Comparison of ENCODE assay signal across 9 cellular contexts in genomic region chr22:44752285-44753188, GRCh38. TPM values are rescaled to one million over a fixed set of nuclear protein-coding genes. Genes with fewer than 3 reads are reported as not detected.
DNase-seq lines count a peak whose midpoint lies in the region; ATAC-seq and TF ChIP-seq lines count a peak whose summit lies in the region.
"Had no signal": no experiment of that assay in that cellular context is flagged by ENCODE, and none has a peak within 500 bp of the region (broad histone marks: within the 10 kb centered on the region; RNA-seq: fewer than 3 reads in every experiment).

TSS of gene ARHGAP8 (plus strand) at chr22:44752575. CDS start at chr22:44786528, 33,953 bp downstream.

- peaks cover 54% of the 10 kb centered on the region for H3K27me3 Mint-ChIP-seq in activated naive CD8-positive, alpha-beta T cell treated with anti-CD3 and anti-CD28 coated beads, Interleukin-2, amount 10 ng/mL, durations not matched to agents 7 days and 5 days

- no peak for DNase-seq in right cardiac atrium
- no peak for DNase-seq in cardiac septum (ENCODE audit: low spot score)
- DNase-seq in activated naive CD8-positive, alpha-beta T cell treated with anti-CD3 and anti-CD28 coated beads, Interleukin-2, amount 10 ng/mL, durations not matched to agents 7 days and 5 days = no peak
- DNase-seq in left lung = peak in 1 of 2 donors; percentile 81
- no peak for DNase-seq in ureter (ENCODE audit: low spot score)
- no peak for DNase-seq in substantia nigra (lab: John Stamatoyannopoulos, UW)
- DNase-seq in KG1 (lab: John Stamatoyannopoulos, UW) = no peak
- DNase-seq: EL had no signal

- H3K4me1 Mint-ChIP-seq in activated naive CD8-positive, alpha-beta T cell treated with anti-CD3 and anti-CD28 coated beads, Interleukin-2, amount 10 ng/mL, durations not matched to agents 7 days and 5 days = peaks cover 2% of the 10 kb centered on the region

- H3K36me3 Mint-ChIP-seq in activated naive CD8-positive, alpha-beta T cell treated with anti-CD3 and anti-CD28 coated beads, Interleukin-2, amount 10 ng/mL, durations not matched to agents 7 days and 5 days = peaks cover 1% of the 10 kb centered on the region

- H3K4me3 Mint-ChIP-seq in activated naive CD8-positive, alpha-beta T cell treated with anti-CD3 and anti-CD28 coated beads, Interleukin-2, amount 10 ng/mL, durations not matched to agents 7 days and 5 days = peak within 1 kb of the TSS; percentile 71

- H3K9me3 ChIP-seq in right cardiac atrium (ENCODE audit: control insufficient read depth, low read length) (no peaks in the 10 kb centered on the region), left lung (no peaks in the 10 kb centered on the region)

- no peaks in the 10 kb centered on the region for H3K9me3 Mint-ChIP-seq in activated naive CD8-positive, alpha-beta T cell treated with anti-CD3 and anti-CD28 coated beads, Interleukin-2, amount 10 ng/mL, durations not matched to agents 7 days and 5 days

- ATAC-seq in right cardiac atrium (peak in 1 of 2 donors; percentile 28), left lung (peak; percentile 70), HG03342 (IDR thresholded peaks at IDR 0.05; ENCODE audit: unreplicated experiment) (no peak)
- ATAC-seq in activated naive CD8-positive, alpha-beta T cell treated with anti-CD3 and anti-CD28 coated beads, Interleukin-2, amount 10 ng/mL, durations not matched to agents 7 days and 5 days (ENCODE audit: low read depth) = peak; percentile 61

- POLR2A ChIA-PET in activated naive CD8-positive, alpha-beta T cell treated with anti-CD3 and anti-CD28 coated beads, Interleukin-2, amount 10 ng/mL, durations not matched to agents 7 days and 5 days (lab: Charles Lee) = interaction anchor here (0.8 kb wide), 1 partner anchor 53 kb away, joined by 4 read pairs; no protein-coding TSS in a partner anchor

- no peak within 1 kb of the TSS for H3K27ac ChIP-seq in right cardiac atrium (ENCODE audit: low read length)
- peak within 1 kb of the TSS in 1 of 2 donors; percentile 37 for H3K27ac ChIP-seq in left lung
- no peak within 1 kb of the TSS for H3K27ac ChIP-seq in substantia nigra (ENCODE audit: low read depth, low read length, poor library complexity, severe bottlenecking)

- no peaks in the 10 kb centered on the region for H3K27me3 ChIP-seq in right cardiac atrium (ENCODE audit: control insufficient read depth, insufficient read depth)
- peaks cover 0 to 64% of the 10 kb centered on the region in 2 donors for H3K27me3 ChIP-seq in left lung

- WGBS in right cardiac atrium = 5% methylated on average over 76 of the region's 78 CpGs

- no peak for TF ChIP-seq CTCF in left lung (IDR thresholded peaks at IDR 0.05)

- peak within 1 kb of the TSS; percentile 43 for H3K4me3 ChIP-seq in right cardiac atrium (ENCODE audit: low read length)
- peak within 1 kb of the TSS; percentile 29 to 39 for H3K4me3 ChIP-seq in left lung

- H3K4me1 ChIP-seq in right cardiac atrium (ENCODE audit: control insufficient read depth, insufficient read depth, low read length) (peaks cover 3% of the 10 kb centered on the region), left lung (peaks cover 0 to under 1% of the 10 kb centered on the region in 2 donors)

- H3K27ac Mint-ChIP-seq in activated naive CD8-positive, alpha-beta T cell treated with anti-CD3 and anti-CD28 coated beads, Interleukin-2, amount 10 ng/mL, durations not matched to agents 7 days and 5 days = no peak within 1 kb of the TSS

- H3K36me3 ChIP-seq in left lung = no peaks in the 10 kb centered on the region

- intact Hi-C loops in right cardiac atrium (cut with DNase I) = no loop called here
- intact Hi-C loops in cardiac septum (cut with DNase I) = no loop called here
- intact Hi-C loops in left lung (cut with DNase I) = no loop called here

RNA-seq across cellular contexts. Expression of gene ARHGAP8, which starts in this region (rescaled TPM):
- total RNA-seq in right cardiac atrium (1 to 10 TPM in 1 of 4 donors, under 1 TPM in 3; 0.26 to 1.9 (median 0.74) TPM), cardiac septum (0.19 TPM), left lung (10 to 100 TPM; 18.3 to 23.4 TPM), ureter (33.7 TPM)
- 0.02 TPM for polyA plus RNA-seq in right cardiac atrium
- total RNA-seq in activated naive CD8-positive, alpha-beta T cell treated with anti-CD3 and anti-CD28 coated beads, Interleukin-2, amount 10 ng/mL, durations not matched to agents 7 days and 5 days = 1 to 10 TPM; 2.2 to 2.9 TPM
